ENCODE assay signal across 7 cellular contexts in genomic region chr15:95968856-95969255, GRCh38.
"Had no signal": no experiment of that assay in that cellular context is flagged by ENCODE, and none has a peak within 500 bp of the region (broad histone marks: within the 10 kb centered on the region; RNA-seq: fewer than 3 reads in every experiment).

No MANE protein-coding gene starts in this region.

- H3K4me3 ChIP-seq: GM12878 had no signal

- FAIRE-seq: G401.6, GM12878, GM12892, GM18507, GM19239 had no signal

- ATAC-seq: GM12878 had no signal

- DNase-seq: GDM1, GF-D8 had no signal
